In genomic region chrX:120286733-120287512, GRCh38 we compare ENCODE assay signal across 1 cellular context.
TF ChIP-seq lines count a peak whose summit lies in the region.

No MANE protein-coding gene starts in this region.

TF ChIP-seq in HepG2, 621 proteins besides CTCF, POLR2A, EP300 and RAD21 (continued from another document and continues in another):
- TF ChIP-seq NR2C2 (CRISPR knock-in tag; IDR thresholded peaks at IDR 0.05; ENCODE audit: borderline replicate concordance) (0 out of 2 replicates have a peak, but pooled peaks have one; percentile 50), ZNF142 (CRISPR knock-in tag; IDR thresholded peaks at IDR 0.05) (no peak), ARID5B (CRISPR knock-in tag; IDR thresholded peaks at IDR 0.05) (peak; percentile 61), CENPT (CRISPR knock-in tag; IDR thresholded peaks at IDR 0.05; ENCODE audit: low read depth) (no peak), NR0B2 (CRISPR knock-in tag; IDR thresholded peaks at IDR 0.05) (no peak), KDM4B (CRISPR knock-in tag; IDR thresholded peaks at IDR 0.05) (no peak), TAF1 (CRISPR knock-in tag; IDR thresholded peaks at IDR 0.05) (0 out of 2 replicates have a peak, but pooled peaks have one; percentile 23), ZNF333 (CRISPR knock-in tag; IDR thresholded peaks at IDR 0.05; ENCODE audit: borderline replicate concordance) (no peak), ZNF770 (CRISPR knock-in tag; IDR thresholded peaks at IDR 0.05) (no peak), ZNF609 (CRISPR knock-in tag; IDR thresholded peaks at IDR 0.05; ENCODE audit: borderline replicate concordance) (peak; percentile 58; the same call in 1 of the 2 replicates), GPN1 (CRISPR knock-in tag; IDR thresholded peaks at IDR 0.05; ENCODE audit: borderline replicate concordance) (no peak), HMGXB4 (CRISPR knock-in tag; IDR thresholded peaks at IDR 0.05; ENCODE audit: borderline replicate concordance in 1 of 2, low read depth in 1 of 2) (no peak), SATB2 (CRISPR knock-in tag; IDR thresholded peaks at IDR 0.05) (no peak), ZKSCAN1 (IDR thresholded peaks at IDR 0.05; ENCODE audit: low read length) (no peak), ASH2L (IDR thresholded peaks at IDR 0.05; ENCODE audit: insufficient read length, low read depth, low read length) (peak; percentile 30), ZFY (CRISPR knock-in tag; IDR thresholded peaks at IDR 0.05) (peak; percentile 58; the same call in 1 of the 2 replicates), ZNF737 (CRISPR knock-in tag; IDR thresholded peaks at IDR 0.05; ENCODE audit: borderline replicate concordance) (no peak), ZNF784 (CRISPR knock-in tag; IDR thresholded peaks at IDR 0.05; ENCODE audit: borderline replicate concordance) (no peak), TARDBP (CRISPR knock-in tag; IDR thresholded peaks at IDR 0.05) (0 out of 2 replicates have a peak, but pooled peaks have one; percentile 26), SIX1 (CRISPR knock-in tag; IDR thresholded peaks at IDR 0.05; ENCODE audit: borderline replicate concordance) (no peak), HES4 (CRISPR knock-in tag; IDR thresholded peaks at IDR 0.05; ENCODE audit: borderline replicate concordance) (no peak), SRF (IDR thresholded peaks at IDR 0.05; ENCODE audit: low read depth, low read length) (peak; percentile 35; the same call in 1 of the 2 replicates), NCOA5 (CRISPR knock-in tag; IDR thresholded peaks at IDR 0.05) (no peak), ZMYM3 (CRISPR knock-in tag; IDR thresholded peaks at IDR 0.05) (no peak), CREM (IDR thresholded peaks at IDR 0.05) (peak; percentile 39; the same call in 1 of the 2 replicates), CREM (CRISPR knock-in tag; IDR thresholded peaks at IDR 0.05) (no peak), NR2F6 (IDR thresholded peaks at IDR 0.05) (peak; percentile 95), NR2F6 (CRISPR knock-in tag; IDR thresholded peaks at IDR 0.05) (peak; percentile 89), ZNF484 (CRISPR knock-in tag; IDR thresholded peaks at IDR 0.05; ENCODE audit: borderline replicate concordance, low read depth) (no peak), ATF5 (CRISPR knock-in tag; IDR thresholded peaks at IDR 0.05; ENCODE audit: low read depth) (no peak), SUZ12 (IDR thresholded peaks at IDR 0.05; ENCODE audit: low read depth, low read length) (no peak), ZFAT (CRISPR knock-in tag; conservative IDR thresholded peaks at IDR 0.05) (no peak), ZNF574 (CRISPR knock-in tag; IDR thresholded peaks at IDR 0.05) (peak; percentile 22; the same call in 1 of the 2 replicates)
